In the genomic region with DNA sequence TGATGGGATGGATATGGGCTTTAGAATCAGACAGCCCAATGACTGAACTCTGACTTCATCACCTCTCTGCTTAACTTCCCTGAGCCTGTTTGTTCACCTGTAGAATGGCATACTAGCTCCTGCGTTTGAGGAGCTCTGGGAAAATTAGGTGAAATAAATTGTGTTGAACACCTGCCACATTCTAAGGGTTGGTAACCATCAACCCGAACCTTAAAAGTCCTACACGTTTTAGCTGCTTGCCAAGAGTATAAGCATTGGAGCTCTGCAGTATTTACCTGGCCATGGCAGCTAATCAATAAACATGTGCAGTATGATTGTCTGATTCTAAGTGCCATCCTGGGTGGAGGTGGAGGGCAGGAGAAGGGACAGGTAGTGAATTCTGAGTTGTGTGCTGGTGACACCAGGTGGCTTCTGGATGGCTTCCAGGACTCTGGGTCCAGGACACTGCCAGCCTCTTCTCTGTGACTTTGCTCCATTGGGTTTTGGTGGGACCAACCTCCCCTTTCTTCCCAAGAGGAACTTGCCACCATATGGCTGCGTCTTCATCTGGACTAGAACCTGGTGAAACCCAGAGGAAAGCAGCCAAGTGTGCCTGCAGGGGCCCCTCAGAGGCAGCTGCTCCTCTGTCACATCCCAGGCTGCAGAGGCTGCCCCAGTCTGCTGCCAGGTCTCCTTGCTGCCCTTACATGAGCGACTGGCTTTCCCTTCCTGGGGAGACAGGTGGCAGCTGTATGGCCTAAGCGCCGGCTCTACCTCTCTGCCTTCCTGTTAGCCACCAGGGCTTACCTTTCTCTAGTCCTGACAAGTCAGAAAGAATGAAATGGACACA, we compare ENCODE assay signal across 35 cellular contexts.
"Had no signal": no experiment of that assay in that cellular context is flagged by ENCODE, and none has a peak within 500 bp of the region (broad histone marks: within the 10 kb centered on the region; RNA-seq: fewer than 3 reads in every experiment).

No MANE protein-coding gene starts in this region.

- H3K36me3 ChIP-seq: cardiac muscle cell, Peyer's patch, WERI-Rb-1 had no signal

- H3K9me3 Mint-ChIP-seq: activated CD4-positive, alpha-beta memory T cell treated with anti-CD3 and anti-CD28 coated beads, Interleukin-2, amount 10 ng/mL, durations not matched to agents 7 days and 5 days; activated naive CD8-positive, alpha-beta T cell treated with anti-CD3 and anti-CD28 coated beads for 36 hours had no signal

- H3K4me3 ChIP-seq: cardiac muscle cell, Peyer's patch had no signal

- H3K27ac Mint-ChIP-seq: activated CD4-positive, alpha-beta memory T cell treated with anti-CD3 and anti-CD28 coated beads, Interleukin-2, amount 10 ng/mL, durations not matched to agents 7 days and 5 days; activated CD8-positive, alpha-beta memory T cell treated with anti-CD3 and anti-CD28 coated beads, Interleukin-2, amount 10 ng/mL, durations not matched to agents 7 days and 5 days; activated naive CD8-positive, alpha-beta T cell treated with anti-CD3 and anti-CD28 coated beads for 36 hours had no signal

- H3K9me3 ChIP-seq: Peyer's patch had no signal

- DNase-seq: activated CD4-positive, alpha-beta memory T cell treated with anti-CD3 and anti-CD28 coated beads, Interleukin-2, amount 10 ng/mL, durations not matched to agents 7 days and 5 days; activated CD4-positive, alpha-beta T cell treated with anti-CD3 and anti-CD28 coated beads for 1 hour; activated CD4-positive, alpha-beta T cell treated with anti-CD3 and anti-CD28 coated beads for 48 hours; activated CD4-positive, CD25-positive, alpha-beta regulatory T cell; activated CD8-positive, alpha-beta memory T cell treated with anti-CD3 and anti-CD28 coated beads for 24 hours; activated CD8-positive, alpha-beta memory T cell treated with anti-CD3 and anti-CD28 coated beads, Interleukin-2, amount 10 ng/mL, durations not matched to agents 7 days and 5 days; activated CD8-positive, alpha-beta memory T cell treated with anti-CD3 and anti-CD28 coated beads, Interleukin-2, amount 50 U/mL, for 48 hours; activated effector memory CD4-positive, alpha-beta T cell treated with anti-CD3 and anti-CD28 coated beads, Interleukin-2, amount 50 U/mL, for 16 hours; activated naive CD4-positive, alpha-beta T cell; activated naive CD4-positive, alpha-beta T cell treated with anti-CD3 and anti-CD28 coated beads, Interleukin-2, amount 50 U/mL, for 16 hours; activated naive CD8-positive, alpha-beta T cell treated with anti-CD3 and anti-CD28 coated beads for 36 hours; activated T-cell treated with anti-CD3 and anti-CD28 coated beads, Interleukin-2, amount 50 U/mL, for 48 hours; amniotic stem cell; aorta; NCI-H1436 treated with DMSO at 0.1 percent for 48 hours; NCI-H1694 treated with DMSO at 0.1 percent for 48 hours; NCI-H2081; NCI-H345; NCI-H524 treated with DMSO at 0.1 percent for 48 hours; NCI-H748 treated with DMSO at 0.1 percent for 48 hours; NK-92 treated with Interleukin-12 subunit alpha and Interleukin-12 subunit beta, amount 100 ng/mL, for 24 hours; PC-3; Peyer's patch; SIG-M5; SW 1271; T-helper 1 cell; T-helper 2 cell; T1000; WERI-Rb-1 had no signal

- ATAC-seq: activated CD8-positive, alpha-beta memory T cell treated with anti-CD3 and anti-CD28 coated beads, Interleukin-2, amount 10 ng/mL, durations not matched to agents 7 days and 5 days; PC-3; Right ventricle myocardium inferior; SK-N-SH treated with all-trans-retinoic acid at 6 μM for 48 hours had no signal

- H3K4me1 ChIP-seq: Peyer's patch had no signal

- H3K27me3 ChIP-seq: cardiac muscle cell, Peyer's patch had no signal

- H3K36me3 Mint-ChIP-seq: activated CD8-positive, alpha-beta memory T cell treated with anti-CD3 and anti-CD28 coated beads, Interleukin-2, amount 10 ng/mL, durations not matched to agents 7 days and 5 days; activated naive CD8-positive, alpha-beta T cell treated with anti-CD3 and anti-CD28 coated beads for 36 hours had no signal

- H3K4me1 Mint-ChIP-seq: activated CD4-positive, alpha-beta memory T cell treated with anti-CD3 and anti-CD28 coated beads, Interleukin-2, amount 10 ng/mL, durations not matched to agents 7 days and 5 days; activated CD8-positive, alpha-beta memory T cell treated with anti-CD3 and anti-CD28 coated beads, Interleukin-2, amount 10 ng/mL, durations not matched to agents 7 days and 5 days; activated naive CD8-positive, alpha-beta T cell treated with anti-CD3 and anti-CD28 coated beads for 36 hours; central memory CD8-positive, alpha-beta T cell had no signal

- H3K27ac ChIP-seq: cardiac muscle cell, KMS-11, Peyer's patch, RWPE1, WERI-Rb-1 had no signal

- H3K4me3 Mint-ChIP-seq: activated CD4-positive, alpha-beta memory T cell treated with anti-CD3 and anti-CD28 coated beads, Interleukin-2, amount 10 ng/mL, durations not matched to agents 7 days and 5 days; activated CD8-positive, alpha-beta memory T cell treated with anti-CD3 and anti-CD28 coated beads, Interleukin-2, amount 10 ng/mL, durations not matched to agents 7 days and 5 days; activated naive CD8-positive, alpha-beta T cell treated with anti-CD3 and anti-CD28 coated beads for 36 hours; central memory CD8-positive, alpha-beta T cell had no signal
